Comparison of ENCODE assay signal across 26 cellular contexts in the genomic region with DNA sequence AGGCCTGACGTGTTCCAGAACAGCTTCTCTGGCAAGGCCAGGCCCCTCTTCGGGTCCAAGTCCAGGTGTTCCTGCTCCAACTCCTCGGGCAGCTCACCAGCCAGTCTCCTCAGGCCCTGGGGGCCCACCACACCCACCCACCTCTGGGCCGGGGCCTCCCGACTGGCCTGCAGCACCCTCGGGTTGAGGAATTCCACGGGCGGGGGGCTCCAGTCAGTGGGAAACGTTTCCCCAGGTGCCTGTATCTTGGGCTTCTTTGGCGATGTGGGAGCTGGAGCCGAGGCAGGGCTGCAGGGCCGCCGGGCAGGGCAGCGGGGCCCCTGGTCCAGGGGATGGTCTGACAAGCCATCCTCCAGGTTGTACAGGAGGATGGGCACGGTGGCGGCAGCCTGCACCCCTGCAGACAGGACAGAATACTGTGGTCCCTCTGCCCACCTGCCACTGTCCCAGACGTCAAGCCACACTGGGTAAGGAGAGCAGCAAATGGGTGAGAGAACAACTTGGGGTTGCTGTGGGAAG. TPM values are rescaled to one million over a fixed set of nuclear protein-coding genes. Genes with fewer than 3 reads are reported as not detected.
DNase-seq lines count a peak whose midpoint lies in the region; ATAC-seq, FAIRE-seq and TF ChIP-seq lines count a peak whose summit lies in the region.
"Had no signal": no experiment of that assay in that cellular context is flagged by ENCODE, and none has a peak within 500 bp of the region (broad histone marks: within the 10 kb centered on the region; RNA-seq: fewer than 3 reads in every experiment).

No MANE protein-coding gene starts in this region.

- DNase-seq in H7 (peak; percentile 19), HepG2 (ENCODE audit: low spot score) (no peak), substantia nigra (lab: John Stamatoyannopoulos, UW) (no peak), hepatic stellate cell (ENCODE audit: low spot score) (no peak), C1 segment of cervical spinal cord (lab: John Stamatoyannopoulos, UW) (no peak), erythroblast (lab: John Stamatoyannopoulos, UW) (no peak)
- DNase-seq: 8988T; ACHN; BE2C; Caco-2; Calu3; CD4-positive, alpha-beta T cell; CD8-positive, alpha-beta T cell; DMS79 treated with DMSO at 0.1 percent for 48 hours; GF-D8 had no signal

- H3K27me3 ChIP-seq in H7 (ENCODE audit: control insufficient read depth, insufficient read depth, low read length) (no peaks in the 10 kb centered on the region), HepG2 (ENCODE audit: control insufficient read depth in 1 of 2, insufficient read depth in 2 of 2, low read length in 2 of 2) (peaks cover 6 to 52% of the 10 kb centered on the region in 2 experiments; a peak in 4 of 5 replicates)
- H3K27me3 ChIP-seq: BE2C, BLaER1 had no signal

- no peaks in the 10 kb centered on the region for H3K79me2 ChIP-seq in HepG2 (ENCODE audit: insufficient read depth, low read length)

- no peak for TF ChIP-seq RAD21 in HepG2 (CRISPR knock-in tag; IDR thresholded peaks at IDR 0.05)

- no peaks in the 10 kb centered on the region for H3K36me3 ChIP-seq in H7 (replicated peaks; ENCODE audit: control insufficient read depth, insufficient read depth, low read length)
- H3K36me3 ChIP-seq in HepG2 (replicated peaks in 1 of 2; ENCODE audit: control insufficient read depth in 1 of 2, insufficient read depth in 2 of 2, low read length in 2 of 2) = no peaks in the 10 kb centered on the region
- H3K36me3 ChIP-seq: BE2C, BLaER1 had no signal

- in situ Hi-C loops in HepG2 (cut with HindIII; ENCODE audit: extremely low pct_ligation_motif_present, low pct_unique_long_range_greater_than_20kb) = no loop called here

- H4K20me1 ChIP-seq in HepG2 (ENCODE audit: insufficient read depth, low read length) = no peaks in the 10 kb centered on the region
- H4K20me1 ChIP-seq: BLaER1 had no signal

- POLR2A ChIA-PET in HepG2 (lab: Yijun Ruan, JAX) = no interaction called here

- no peaks in the 10 kb centered on the region for H3K4me1 ChIP-seq in HepG2 (ENCODE audit: insufficient read depth, low read length)
- H3K4me1 ChIP-seq: BE2C, Caco-2 had no signal

- no peak for TF ChIP-seq CTCF in HepG2 (CRISPR knock-in tag; IDR thresholded peaks at IDR 0.05)

- TF ChIP-seq EP300 in HepG2 (IDR thresholded peaks at IDR 0.05; ENCODE audit: low read depth in 2 of 2, low read length in 2 of 2) (no peak), HepG2 (CRISPR knock-in tag; IDR thresholded peaks at IDR 0.05; ENCODE audit: borderline replicate concordance) (no peak)

- no peak overlapping the region for H2AFZ ChIP-seq in HepG2 (ENCODE audit: low read length)

- no TSS peak for BruUV-seq in HepG2 (replicated peaks; lab: Mats Ljungman, UMichigan)

- TF ChIP-seq POLR2A in HepG2 (IDR thresholded peaks at IDR 0.05; ENCODE audit: insufficient read depth in 1 of 2, low read depth in 2 of 2, low read length in 2 of 2) (no peak), erythroblast (IDR thresholded peaks at IDR 0.05; ENCODE audit: low read length) (no peak)

- H3K9me3 ChIP-seq in HepG2 (ENCODE audit: low read length) = no peaks in the 10 kb centered on the region
- H3K9me3 ChIP-seq: BE2C, BLaER1, Caco-2 had no signal

- WGBS in HepG2 (ENCODE audit: low lambda C conversion rate) = 32% methylated on average over 11 of the region's 17 CpGs

- FAIRE-seq in HepG2 (lab: Jason Lieb, UNC) = no peak
- FAIRE-seq: A204.1, D721Med, G401.6, GM12891, GM19239 had no signal

- H3K27ac ChIP-seq in HepG2 (ENCODE audit: extremely low read length, insufficient read depth, low read length) (no peak overlapping the region), substantia nigra (ENCODE audit: low read depth, low read length, poor library complexity, severe bottlenecking) (peak overlapping the region; percentile 92)
- H3K27ac ChIP-seq: BLaER1, C4-2B had no signal

- intact Hi-C loops in HepG2 (cut with micrococcal nuclease; ENCODE audit: unreplicated experiment) = no loop called here

- H3K4me3 ChIP-seq in H7 (ENCODE audit: insufficient read depth, low read depth, low read length) (no peak overlapping the region), HepG2 (replicated peaks in 1 of 3; ENCODE audit: insufficient read depth in 1 of 3, low read depth in 2 of 3, low read length in 3 of 3) (no peak overlapping the region)
- H3K4me3 ChIP-seq: BLaER1 had no signal

- no peak overlapping the region for H3K4me2 ChIP-seq in HepG2 (ENCODE audit: low read depth, low read length)
- H3K4me2 ChIP-seq: BLaER1 had no signal

- H3K9ac ChIP-seq in HepG2 (ENCODE audit: insufficient read depth, low read depth, low read length) = no peak overlapping the region
- H3K9ac ChIP-seq: BLaER1 had no signal

- CTCF ChIA-PET in HepG2 (lab: Yijun Ruan, JAX; ENCODE audit: low intra/inter-chr PET ratio, low total read pairs) = no interaction called here

- ATAC-seq in esophagus mucosa = peak; percentile 30
- ATAC-seq in HepG2 = peak; percentile 28; the same call in 1 of the 3 replicates
- no peak for ATAC-seq in HG02610 (IDR thresholded peaks at IDR 0.05; ENCODE audit: unreplicated experiment)
- ATAC-seq: CD8-positive, alpha-beta T cell had no signal

TF ChIP-seq in HepG2, 621 proteins besides CTCF, POLR2A, EP300 and RAD21 (continues in another document):
- no peak for TF ChIP-seq REL (CRISPR knock-in tag; conservative IDR thresholded peaks at IDR 0.05)
- TF ChIP-seq, protein P1, sequence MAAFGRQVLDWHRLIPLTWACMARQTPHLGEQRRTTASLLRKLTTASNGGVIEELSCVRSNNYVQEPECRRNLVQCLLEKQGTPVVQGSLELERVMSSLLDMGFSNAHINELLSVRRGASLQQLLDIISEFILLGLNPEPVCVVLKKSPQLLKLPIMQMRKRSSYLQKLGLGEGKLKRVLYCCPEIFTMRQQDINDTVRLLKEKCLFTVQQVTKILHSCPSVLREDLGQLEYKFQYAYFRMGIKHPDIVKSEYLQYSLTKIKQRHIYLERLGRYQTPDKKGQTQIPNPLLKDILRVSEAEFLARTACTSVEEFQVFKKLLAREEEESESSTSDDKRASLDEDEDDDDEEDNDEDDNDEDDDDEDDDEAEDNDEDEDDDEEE (CRISPR knock-in tag; IDR thresholded peaks at IDR 0.05) = no peak
- TF ChIP-seq, protein P2, sequence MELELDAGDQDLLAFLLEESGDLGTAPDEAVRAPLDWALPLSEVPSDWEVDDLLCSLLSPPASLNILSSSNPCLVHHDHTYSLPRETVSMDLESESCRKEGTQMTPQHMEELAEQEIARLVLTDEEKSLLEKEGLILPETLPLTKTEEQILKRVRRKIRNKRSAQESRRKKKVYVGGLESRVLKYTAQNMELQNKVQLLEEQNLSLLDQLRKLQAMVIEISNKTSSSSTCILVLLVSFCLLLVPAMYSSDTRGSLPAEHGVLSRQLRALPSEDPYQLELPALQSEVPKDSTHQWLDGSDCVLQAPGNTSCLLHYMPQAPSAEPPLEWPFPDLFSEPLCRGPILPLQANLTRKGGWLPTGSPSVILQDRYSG (CRISPR knock-in tag; IDR thresholded peaks at IDR 0.05) = no peak
- no peak for TF ChIP-seq MTA3 (CRISPR knock-in tag; IDR thresholded peaks at IDR 0.05)
- TF ChIP-seq ZNF562 (CRISPR knock-in tag; IDR thresholded peaks at IDR 0.05; ENCODE audit: borderline replicate concordance) = no peak
- TF ChIP-seq ZNF232 (CRISPR knock-in tag; IDR thresholded peaks at IDR 0.05; ENCODE audit: borderline replicate concordance) = no peak
- TF ChIP-seq ZNF788 (CRISPR knock-in tag; IDR thresholded peaks at IDR 0.05; ENCODE audit: borderline replicate concordance) = no peak

RNA-seq across cellular contexts. Expression of a gene that starts 14.4 kb away (rescaled TPM):
- total RNA-seq in H7 (2014; rRNA removed; shearing (Covaris generic)) = 0.17 and 0.26 TPM in 2 replicates
- total RNA-seq in esophagus mucosa (0.44 TPM), HepG2 (2016; rRNA removed; fragmentation: Illumina TruSeq; extraction: Trizol) (not detected in 2 replicates)
- not detected in 2 replicates for total RNA-seq in HepG2 (2016; cell fraction: cytosol; rRNA removed; fragmentation: Illumina TruSeq; extraction: Trizol; ENCODE audit: low read depth)
- total RNA-seq in HepG2 (2016; cell fraction: insoluble cytoplasmic fraction; rRNA removed; fragmentation: Illumina TruSeq; extraction: Trizol) = not detected in 2 replicates
- not detected in 2 replicates for total RNA-seq in HepG2 (2016; cell fraction: membrane; rRNA removed; fragmentation: Illumina TruSeq; extraction: Trizol)
- not detected in 2 replicates for total RNA-seq in HepG2 (2016; cell fraction: nucleus; rRNA removed; fragmentation: Illumina TruSeq; extraction: Trizol)
- polyA plus RNA-seq in HepG2 (2011; rRNA removed) = not detected in 2 replicates
- not detected in 2 replicates for polyA plus RNA-seq in HepG2 (2011; cell fraction: cytosol; rRNA removed)
- not detected in 2 replicates for polyA plus RNA-seq in HepG2 (2011; cell fraction: nucleus; rRNA removed)
- polyA plus RNA-seq in HepG2 (2012) = not detected in 2 replicates
- not detected in 2 replicates for polyA plus RNA-seq in HepG2 (2016; cell fraction: cytosol; fragmentation: Illumina TruSeq; extraction: Trizol; ENCODE audit: low read depth)
- not detected in 2 replicates for polyA plus RNA-seq in HepG2 (2016; cell fraction: insoluble cytoplasmic fraction; fragmentation: Illumina TruSeq; extraction: Trizol; ENCODE audit: low read depth)
- not detected in 2 replicates for polyA plus RNA-seq in HepG2 (2016; cell fraction: membrane; fragmentation: Illumina TruSeq; extraction: Trizol; ENCODE audit: low read depth)
- not detected in 2 replicates for polyA plus RNA-seq in HepG2 (2016; cell fraction: nucleus; fragmentation: Illumina TruSeq; extraction: Trizol; ENCODE audit: insufficient read depth, low read depth)
- polyA minus RNA-seq in HepG2 (2011; rRNA and poly(A)+ RNA removed; ENCODE audit: low replicate concordance) = 1.4 and 2.4 TPM in 2 replicates
- not detected in 2 replicates for polyA minus RNA-seq in HepG2 (2011; cell fraction: cytosol; rRNA and poly(A)+ RNA removed)
- not detected in 2 replicates for polyA minus RNA-seq in HepG2 (2011; cell fraction: nucleus; rRNA and poly(A)+ RNA removed)
- total RNA-seq: A673, Caco-2, Calu3 had no signal
- polyA plus RNA-seq: AG04450 had no signal
